Comparison of ENCODE assay signal across 24 cellular contexts in genomic region chr13:26786651-26787295, GRCh38. TPM values are rescaled to one million over a fixed set of nuclear protein-coding genes. Genes with fewer than 3 reads are reported as not detected.
DNase-seq lines count a peak whose midpoint lies in the region; ATAC-seq and TF ChIP-seq lines count a peak whose summit lies in the region.
"Had no signal": no experiment of that assay in that cellular context is flagged by ENCODE, and none has a peak within 500 bp of the region (broad histone marks: within the 10 kb centered on the region; RNA-seq: fewer than 3 reads in every experiment).

No MANE protein-coding gene starts in this region.

- peaks cover 7% of the 10 kb centered on the region for H3K9me3 Mint-ChIP-seq in activated naive CD4-positive, alpha-beta T cell treated with anti-CD3 and anti-CD28 coated beads, Interleukin-2, amount 50 U/mL, for 24 hours
- peaks cover 0 to 6% of the 10 kb centered on the region in 2 donors for H3K9me3 Mint-ChIP-seq in activated naive CD4-positive, alpha-beta T cell treated with anti-CD3 and anti-CD28 coated beads, Interleukin-2, amount 50 U/mL, for 72 hours
- peaks cover 2% of the 10 kb centered on the region for H3K9me3 Mint-ChIP-seq in stimulated activated effector memory CD8-positive, alpha-beta T cell treated with anti-CD3 and anti-CD28 coated beads, Interleukin-12 subunit alpha, Interleukin-12 subunit beta, amount 100 ng/mL, for 72 hours
- H3K9me3 Mint-ChIP-seq in CD14-positive monocyte (peaks cover 0 to 4% (median 0%) of the 10 kb centered on the region in 7 donors), type B pancreatic cell (peaks cover 5% of the 10 kb centered on the region)
- H3K9me3 Mint-ChIP-seq: dendritic cell treated with granulocyte-macrophage colony-stimulating factor and Interleukin-4, amounts not matched to agents 40 ng/mL and 50 ng/mL, for 4 days had no signal

- H3K36me3 Mint-ChIP-seq in activated naive CD4-positive, alpha-beta T cell treated with anti-CD3 and anti-CD28 coated beads, Interleukin-2, amount 50 U/mL, for 24 hours: no peaks in the 10 kb centered on the region
- no peaks in the 10 kb centered on the region for H3K36me3 Mint-ChIP-seq in activated naive CD4-positive, alpha-beta T cell treated with anti-CD3 and anti-CD28 coated beads, Interleukin-2, amount 50 U/mL, for 72 hours
- H3K36me3 Mint-ChIP-seq in stimulated activated effector memory CD8-positive, alpha-beta T cell treated with anti-CD3 and anti-CD28 coated beads, Interleukin-12 subunit alpha, Interleukin-12 subunit beta, amount 100 ng/mL, for 72 hours: no peaks in the 10 kb centered on the region
- H3K36me3 Mint-ChIP-seq in CD14-positive monocyte: no peaks in the 10 kb centered on the region
- no peaks in the 10 kb centered on the region for H3K36me3 Mint-ChIP-seq in type B pancreatic cell
- H3K36me3 Mint-ChIP-seq: stimulated activated naive B cell treated with anti-CD40 and anti-IgM and Interleukin-4, amounts not matched to agents 10 μg/mL and 1 μg/mL and 100 μg/mL, for 72 hours had no signal

- H3K4me1 Mint-ChIP-seq in activated naive CD4-positive, alpha-beta T cell treated with anti-CD3 and anti-CD28 coated beads, Interleukin-2, amount 50 U/mL, for 24 hours: peaks cover 24% of the 10 kb centered on the region
- peaks cover 17% of the 10 kb centered on the region for H3K4me1 Mint-ChIP-seq in stimulated activated effector memory CD8-positive, alpha-beta T cell treated with anti-CD3 and anti-CD28 coated beads, Interleukin-12 subunit alpha, Interleukin-12 subunit beta, amount 100 ng/mL, for 72 hours
- H3K4me1 Mint-ChIP-seq in CD14-positive monocyte (peaks cover 20% of the 10 kb centered on the region), type B pancreatic cell (ENCODE audit: unreplicated experiment) (no peaks in the 10 kb centered on the region)

- no peak overlapping the region for H3K27ac Mint-ChIP-seq in activated naive CD4-positive, alpha-beta T cell treated with anti-CD3 and anti-CD28 coated beads, Interleukin-2, amount 50 U/mL, for 24 hours
- no peak overlapping the region for H3K27ac Mint-ChIP-seq in activated naive CD4-positive, alpha-beta T cell treated with anti-CD3 and anti-CD28 coated beads, Interleukin-2, amount 50 U/mL, for 72 hours
- no peak overlapping the region for H3K27ac Mint-ChIP-seq in stimulated activated effector memory CD8-positive, alpha-beta T cell treated with anti-CD3 and anti-CD28 coated beads, Interleukin-12 subunit alpha, Interleukin-12 subunit beta, amount 100 ng/mL, for 72 hours
- H3K27ac Mint-ChIP-seq in CD14-positive monocyte (no peak overlapping the region), type B pancreatic cell (no peak overlapping the region)
- H3K27ac Mint-ChIP-seq: dendritic cell treated with granulocyte-macrophage colony-stimulating factor and Interleukin-4, amounts not matched to agents 40 ng/mL and 50 ng/mL, for 4 days; H9 had no signal

- no peak for TF ChIP-seq POLR2A in NB4 (IDR thresholded peaks at IDR 0.05; ENCODE audit: extremely low read depth, insufficient read length)

- H3K4me3 Mint-ChIP-seq in activated naive CD4-positive, alpha-beta T cell treated with anti-CD3 and anti-CD28 coated beads, Interleukin-2, amount 50 U/mL, for 24 hours: peak overlapping the region; percentile 35
- H3K4me3 Mint-ChIP-seq in stimulated activated effector memory CD8-positive, alpha-beta T cell treated with anti-CD3 and anti-CD28 coated beads, Interleukin-12 subunit alpha, Interleukin-12 subunit beta, amount 100 ng/mL, for 72 hours: peak overlapping the region; percentile 70
- no peak overlapping the region for H3K4me3 Mint-ChIP-seq in CD14-positive monocyte
- no peak overlapping the region for H3K4me3 Mint-ChIP-seq in type B pancreatic cell

- no peak for DNase-seq in activated naive CD4-positive, alpha-beta T cell treated with anti-CD3 and anti-CD28 coated beads, Interleukin-2, amount 50 U/mL, for 72 hours (ENCODE audit: low spot score in 2 of 2)
- DNase-seq in NB4 (ENCODE audit: low read depth): peak; percentile 9
- peak; percentile 77 for DNase-seq in cerebellar cortex (ENCODE audit: low spot score)
- no peak for DNase-seq in stimulated activated effector memory CD8-positive, alpha-beta T cell treated with anti-CD3 and anti-CD28 coated beads, Interleukin-12 subunit alpha, Interleukin-12 subunit beta, amount 100 ng/mL, for 72 hours (ENCODE audit: low spot score in 2 of 2)
- no peak for DNase-seq in CD14-positive monocyte (ENCODE audit: low spot score)
- no peak for DNase-seq in type B pancreatic cell (ENCODE audit: extremely low spot score, unreplicated experiment)
- no peak for DNase-seq in foreskin melanocyte
- DNase-seq: activated T-cell treated with anti-CD3 and anti-CD28 coated beads for 4 hours, EL, NCI-H1048, PC-9 had no signal

- intact Hi-C loops in CD14-positive monocyte (cut with micrococcal nuclease): no loop called here

- ATAC-seq in activated naive CD4-positive, alpha-beta T cell treated with anti-CD3 and anti-CD28 coated beads, Interleukin-2, amount 50 U/mL, for 72 hours: no peak
- no peak for ATAC-seq in stimulated activated effector memory CD8-positive, alpha-beta T cell treated with anti-CD3 and anti-CD28 coated beads, Interleukin-12 subunit alpha, Interleukin-12 subunit beta, amount 100 ng/mL, for 72 hours
- ATAC-seq: SK-N-SH treated with all-trans-retinoic acid at 6 μM for 48 hours had no signal

- H3K4me3 ChIP-seq in NB4 (ENCODE audit: low read depth, low read length): no peak overlapping the region
- H3K4me3 ChIP-seq: cardiac muscle cell, PC-9 had no signal

- H3K27me3 Mint-ChIP-seq in activated naive CD4-positive, alpha-beta T cell treated with anti-CD3 and anti-CD28 coated beads, Interleukin-2, amount 50 U/mL, for 24 hours: peaks cover 10% of the 10 kb centered on the region
- H3K27me3 Mint-ChIP-seq in CD14-positive monocyte (ENCODE audit: low read depth in 3 of 3) (peaks cover 0 to 13% (median 2%) of the 10 kb centered on the region in 3 donors), type B pancreatic cell (peaks cover 71% of the 10 kb centered on the region)

- TF ChIP-seq CTCF in NB4 (IDR thresholded peaks at IDR 0.05; ENCODE audit: low read depth, low read length) (no peak), CD14-positive monocyte (IDR thresholded peaks at IDR 0.05) (no peak), type B pancreatic cell (conservative IDR thresholded peaks at IDR 0.05) (no peak)

RNA-seq across cellular contexts. Expression of gene GPR12, which starts 26.2 kb away (rescaled TPM):
- total RNA-seq in activated naive CD4-positive, alpha-beta T cell treated with anti-CD3 and anti-CD28 coated beads, Interleukin-2, amount 50 U/mL, for 72 hours: not detected
- polyA plus RNA-seq in CD14-positive monocyte: not detected
- 0.12 and 0.14 TPM in 2 replicates for total RNA-seq in type B pancreatic cell (ENCODE audit: low replicate concordance)
- total RNA-seq: astrocyte, cardiac muscle cell, fibroblast of villous mesenchyme, GM12878, H9, left lobe of liver, LHCN-M2, NCI-H460, PC-9, upper lobe of left lung had no signal
- polyA plus RNA-seq: cardiac muscle cell, GM12878 had no signal

Comparison
In these comparisons a context has a peak if more than half of its experiments do, and no peak if none do; other contexts are left out.
1. H3K4me3 Mint-ChIP-seq: peak in activated naive CD4-positive, alpha-beta T cell treated with anti-CD3 and anti-CD28 coated beads, Interleukin-2, amount 50 U/mL, for 24 hours (single experiment) and stimulated activated effector memory CD8-positive, alpha-beta T cell treated with anti-CD3 and anti-CD28 coated beads, Interleukin-12 subunit alpha, Interleukin-12 subunit beta, amount 100 ng/mL, for 72 hours (single experiment); none in CD14-positive monocyte (0 of 2) and type B pancreatic cell (single experiment).
2. DNase-seq: peak in NB4 (single experiment) and cerebellar cortex (single experiment); none in activated naive CD4-positive, alpha-beta T cell treated with anti-CD3 and anti-CD28 coated beads, Interleukin-2, amount 50 U/mL, for 72 hours (0 of 2), stimulated activated effector memory CD8-positive, alpha-beta T cell treated with anti-CD3 and anti-CD28 coated beads, Interleukin-12 subunit alpha, Interleukin-12 subunit beta, amount 100 ng/mL, for 72 hours (0 of 2), CD14-positive monocyte (single experiment), type B pancreatic cell (single experiment) and foreskin melanocyte (single experiment).